ENCODE assay signal across 1 cellular context in the genomic region with DNA sequence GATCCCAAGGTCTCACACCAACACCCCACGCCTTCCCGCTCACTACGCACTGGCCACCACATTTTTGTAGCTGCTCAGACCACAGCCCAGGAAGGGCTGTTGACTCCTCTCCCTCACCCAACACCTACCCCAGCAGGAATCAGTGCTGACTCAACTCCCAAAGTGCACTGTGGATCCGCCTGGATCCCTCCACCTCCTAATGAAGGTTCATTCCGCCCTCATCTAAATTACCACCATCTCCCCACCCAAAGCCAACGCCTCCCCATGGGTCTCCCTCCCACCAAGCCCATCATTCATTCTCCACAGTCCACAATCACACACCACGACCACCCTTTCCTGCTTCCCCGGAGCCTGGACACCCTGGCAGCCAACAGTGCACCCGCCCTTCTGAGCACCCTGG.
A peak's percentile ranks its signal among the peaks of the same experiment; 100 is the strongest.
TF ChIP-seq lines count a peak whose summit lies in the region.

No MANE protein-coding gene starts in this region.

TF ChIP-seq in HEK293, 187 proteins besides CTCF, POLR2A, EP300 and RAD21 (continued from another document):
- TF ChIP-seq ZNF23 (tag by site-specific recombination; IDR thresholded peaks at IDR 0.05; ENCODE audit: borderline replicate concordance) (no peak), ZNF529 (tag by site-specific recombination; IDR thresholded peaks at IDR 0.05; ENCODE audit: insufficient replicate concordance) (no peak), ZNF707 (tag by site-specific recombination; IDR thresholded peaks at IDR 0.05) (no peak), ZNF555 (tag by site-specific recombination; conservative IDR thresholded peaks at IDR 0.05) (no peak), ZNF274 (IDR thresholded peaks at IDR 0.05; ENCODE audit: low read length) (no peak), ZNF274 (tag by site-specific recombination; IDR thresholded peaks at IDR 0.05; ENCODE audit: borderline replicate concordance) (no peak), ZNF624 (tag by site-specific recombination; IDR thresholded peaks at IDR 0.05) (no peak), ZNF211 (tag by site-specific recombination; IDR thresholded peaks at IDR 0.05; ENCODE audit: low read depth) (no peak), ZNF19 (tag by site-specific recombination; IDR thresholded peaks at IDR 0.05; ENCODE audit: low read depth) (no peak), ZFHX2 (tag by site-specific recombination; conservative IDR thresholded peaks at IDR 0.05) (peak; percentile 43; the same call in 1 of the 2 replicates), SP3 (tag by site-specific recombination; IDR thresholded peaks at IDR 0.05) (no peak), AEBP2 (tag by site-specific recombination; IDR thresholded peaks at IDR 0.05; ENCODE audit: borderline replicate concordance) (no peak), KLF1 (tag by site-specific recombination; IDR thresholded peaks at IDR 0.05) (peak; percentile 98), GLIS1 (tag by site-specific recombination; IDR thresholded peaks at IDR 0.05) (peak; percentile 88), ZNF16 (tag by site-specific recombination; IDR thresholded peaks at IDR 0.05; ENCODE audit: low read depth) (no peak), SP7 (tag by site-specific recombination; IDR thresholded peaks at IDR 0.05) (0 out of 2 replicates have a peak, but pooled peaks have one; percentile 7), YY2 (tag by site-specific recombination; IDR thresholded peaks at IDR 0.05) (no peak), ZNF175 (tag by site-specific recombination; IDR thresholded peaks at IDR 0.05) (no peak), ZNF626 (tag by site-specific recombination; IDR thresholded peaks at IDR 0.05) (no peak), ZNF544 (tag by site-specific recombination; IDR thresholded peaks at IDR 0.05) (no peak), ZNF645 (tag by site-specific recombination; IDR thresholded peaks at IDR 0.05) (no peak), PRDM1 (tag by site-specific recombination; IDR thresholded peaks at IDR 0.05) (no peak), ZNF354C (tag by site-specific recombination; IDR thresholded peaks at IDR 0.05; ENCODE audit: borderline replicate concordance, low read depth) (no peak), ZNF26 (tag by site-specific recombination; IDR thresholded peaks at IDR 0.05) (no peak)
- TF ChIP-seq, protein P1, sequence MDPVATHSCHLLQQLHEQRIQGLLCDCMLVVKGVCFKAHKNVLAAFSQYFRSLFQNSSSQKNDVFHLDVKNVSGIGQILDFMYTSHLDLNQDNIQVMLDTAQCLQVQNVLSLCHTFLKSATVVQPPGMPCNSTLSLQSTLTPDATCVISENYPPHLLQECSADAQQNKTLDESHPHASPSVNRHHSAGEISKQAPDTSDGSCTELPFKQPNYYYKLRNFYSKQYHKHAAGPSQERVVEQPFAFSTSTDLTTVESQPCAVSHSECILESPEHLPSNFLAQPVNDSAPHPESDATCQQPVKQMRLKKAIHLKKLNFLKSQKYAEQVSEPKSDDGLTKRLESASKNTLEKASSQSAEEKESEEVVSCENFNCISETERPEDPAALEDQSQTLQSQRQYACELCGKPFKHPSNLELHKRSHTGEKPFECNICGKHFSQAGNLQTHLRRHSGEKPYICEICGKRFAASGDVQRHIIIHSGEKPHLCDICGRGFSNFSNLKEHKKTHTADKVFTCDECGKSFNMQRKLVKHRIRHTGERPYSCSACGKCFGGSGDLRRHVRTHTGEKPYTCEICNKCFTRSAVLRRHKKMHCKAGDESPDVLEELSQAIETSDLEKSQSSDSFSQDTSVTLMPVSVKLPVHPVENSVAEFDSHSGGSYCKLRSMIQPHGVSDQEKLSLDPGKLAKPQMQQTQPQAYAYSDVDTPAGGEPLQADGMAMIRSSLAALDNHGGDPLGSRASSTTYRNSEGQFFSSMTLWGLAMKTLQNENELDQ (tag by site-specific recombination; IDR thresholded peaks at IDR 0.05; ENCODE audit: low read depth) = no peak
- TF ChIP-seq, protein P2, sequence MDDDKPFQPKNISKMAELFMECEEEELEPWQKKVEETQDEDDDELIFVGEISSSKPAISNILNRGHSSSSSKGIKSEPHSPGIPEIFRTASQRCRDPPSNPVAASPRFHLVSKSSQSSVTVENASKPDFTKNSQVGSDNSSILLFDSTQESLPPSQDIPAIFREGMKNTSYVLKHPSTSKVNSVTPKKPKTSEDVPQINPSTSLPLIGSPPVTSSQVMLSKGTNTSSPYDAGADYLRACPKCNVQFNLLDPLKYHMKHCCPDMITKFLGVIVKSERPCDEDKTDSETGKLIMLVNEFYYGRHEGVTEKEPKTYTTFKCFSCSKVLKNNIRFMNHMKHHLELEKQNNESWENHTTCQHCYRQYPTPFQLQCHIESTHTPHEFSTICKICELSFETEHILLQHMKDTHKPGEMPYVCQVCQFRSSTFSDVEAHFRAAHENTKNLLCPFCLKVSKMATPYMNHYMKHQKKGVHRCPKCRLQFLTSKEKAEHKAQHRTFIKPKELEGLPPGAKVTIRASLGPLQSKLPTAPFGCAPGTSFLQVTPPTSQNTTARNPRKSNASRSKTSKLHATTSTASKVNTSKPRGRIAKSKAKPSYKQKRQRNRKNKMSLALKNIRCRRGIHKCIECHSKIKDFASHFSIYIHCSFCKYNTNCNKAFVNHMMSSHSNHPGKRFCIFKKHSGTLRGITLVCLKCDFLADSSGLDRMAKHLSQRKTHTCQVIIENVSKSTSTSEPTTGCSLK (tag by site-specific recombination; IDR thresholded peaks at IDR 0.05) = no peak
- TF ChIP-seq, protein P3, sequence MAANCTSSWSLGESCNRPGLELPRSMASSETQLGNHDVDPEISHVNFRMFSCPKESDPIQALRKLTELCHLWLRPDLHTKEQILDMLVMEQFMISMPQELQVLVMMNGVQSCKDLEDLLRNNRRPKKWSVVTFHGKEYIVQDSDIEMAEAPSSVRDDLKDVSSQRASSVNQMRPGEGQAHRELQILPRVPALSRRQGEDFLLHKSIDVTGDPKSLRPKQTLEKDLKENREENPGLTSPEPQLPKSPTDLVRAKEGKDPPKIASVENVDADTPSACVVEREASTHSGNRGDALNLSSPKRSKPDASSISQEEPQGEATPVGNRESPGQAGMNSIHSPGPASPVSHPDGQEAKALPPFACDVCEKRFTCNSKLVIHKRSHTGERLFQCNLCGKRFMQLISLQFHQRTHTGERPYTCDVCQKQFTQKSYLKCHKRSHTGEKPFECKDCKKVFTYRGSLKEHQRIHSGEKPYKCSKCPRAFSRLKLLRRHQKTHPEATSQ (tag by site-specific recombination; IDR thresholded peaks at IDR 0.05) = no peak
- TF ChIP-seq, protein P4, sequence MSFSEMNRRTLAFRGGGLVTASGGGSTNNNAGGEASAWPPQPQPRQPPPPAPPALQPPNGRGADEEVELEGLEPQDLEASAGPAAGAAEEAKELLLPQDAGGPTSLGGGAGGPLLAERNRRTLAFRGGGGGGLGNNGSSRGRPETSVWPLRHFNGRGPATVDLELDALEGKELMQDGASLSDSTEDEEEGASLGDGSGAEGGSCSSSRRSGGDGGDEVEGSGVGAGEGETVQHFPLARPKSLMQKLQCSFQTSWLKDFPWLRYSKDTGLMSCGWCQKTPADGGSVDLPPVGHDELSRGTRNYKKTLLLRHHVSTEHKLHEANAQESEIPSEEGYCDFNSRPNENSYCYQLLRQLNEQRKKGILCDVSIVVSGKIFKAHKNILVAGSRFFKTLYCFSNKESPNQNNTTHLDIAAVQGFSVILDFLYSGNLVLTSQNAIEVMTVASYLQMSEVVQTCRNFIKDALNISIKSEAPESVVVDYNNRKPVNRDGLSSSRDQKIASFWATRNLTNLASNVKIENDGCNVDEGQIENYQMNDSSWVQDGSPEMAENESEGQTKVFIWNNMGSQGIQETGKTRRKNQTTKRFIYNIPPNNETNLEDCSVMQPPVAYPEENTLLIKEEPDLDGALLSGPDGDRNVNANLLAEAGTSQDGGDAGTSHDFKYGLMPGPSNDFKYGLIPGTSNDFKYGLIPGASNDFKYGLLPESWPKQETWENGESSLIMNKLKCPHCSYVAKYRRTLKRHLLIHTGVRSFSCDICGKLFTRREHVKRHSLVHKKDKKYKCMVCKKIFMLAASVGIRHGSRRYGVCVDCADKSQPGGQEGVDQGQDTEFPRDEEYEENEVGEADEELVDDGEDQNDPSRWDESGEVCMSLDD (tag by site-specific recombination; IDR thresholded peaks at IDR 0.05) = no peak
